In genomic region chr10:108783897-108784296, GRCh38 we compare ENCODE assay signal across 9 cellular contexts.
DNase-seq lines count a peak whose midpoint lies in the region; ATAC-seq, FAIRE-seq and TF ChIP-seq lines count a peak whose summit lies in the region.
"Had no signal": no experiment of that assay in that cellular context is flagged by ENCODE, and none has a peak within 500 bp of the region (broad histone marks: within the 10 kb centered on the region; RNA-seq: fewer than 3 reads in every experiment).

No MANE protein-coding gene starts in this region.

- H3K27me3 Mint-ChIP-seq in T-helper 2 cell treated with Interferon-gamma antibody and Interleukin-4, amounts not matched to agents 5 μg/mL and 100 μg/mL, for 36 hours (ENCODE audit: low read depth), result no peaks in the 10 kb centered on the region
- H3K27me3 Mint-ChIP-seq: stimulated activated naive CD8-positive, alpha-beta T cell treated with anti-CD3 and anti-CD28 coated beads, Interleukin-15, Interleukin-2, amounts not matched to agents 100 ng/mL and 50 ng/mL, for 24 hours had no signal

- no peak overlapping the region for H3K4me2 ChIP-seq in HCT116 (ENCODE audit: low read length)

- H3K79me2 ChIP-seq in HCT116 (ENCODE audit: insufficient read depth, low read length), result no peaks in the 10 kb centered on the region

- no peaks in the 10 kb centered on the region for H3K4me1 Mint-ChIP-seq in T-helper 2 cell treated with Interferon-gamma antibody and Interleukin-4, amounts not matched to agents 5 μg/mL and 100 μg/mL, for 36 hours (ENCODE audit: low read depth)

- no peak overlapping the region for H3K27ac Mint-ChIP-seq in T-helper 2 cell treated with Interferon-gamma antibody and Interleukin-4, amounts not matched to agents 5 μg/mL and 100 μg/mL, for 36 hours
- H3K27ac Mint-ChIP-seq: stimulated activated naive CD8-positive, alpha-beta T cell treated with anti-CD3 and anti-CD28 coated beads, Interleukin-15, Interleukin-2, amounts not matched to agents 100 ng/mL and 50 ng/mL, for 24 hours had no signal

- no peak for TF ChIP-seq POLR2A in HCT116 (IDR thresholded peaks at IDR 0.05; ENCODE audit: borderline replicate concordance, extremely low read depth, insufficient read depth, insufficient read length)
- TF ChIP-seq POLR2A in prostate gland (IDR thresholded peaks at IDR 0.05), result no peak

- no TSS peak for BruUV-seq in HCT116 (replicated peaks; lab: Mats Ljungman, UMichigan)

- H3K9me3 ChIP-seq in HCT116 (ENCODE audit: control insufficient read depth in 1 of 2, insufficient read depth in 1 of 2, low read depth in 1 of 2, low read length in 2 of 2) (peaks cover 39 to 46% of the 10 kb centered on the region in 2 experiments), prostate gland (no peaks in the 10 kb centered on the region)

- H3K4me1 ChIP-seq in HCT116 (ENCODE audit: control insufficient read depth in 1 of 2, insufficient read depth in 2 of 2, low read length in 2 of 2) (no peaks in the 10 kb centered on the region), prostate gland (replicated peaks) (no peaks in the 10 kb centered on the region)

- no peak overlapping the region for H3K9ac ChIP-seq in HCT116 (ENCODE audit: low read length)

- H3K4me3 Mint-ChIP-seq in T-helper 2 cell treated with Interferon-gamma antibody and Interleukin-4, amounts not matched to agents 5 μg/mL and 100 μg/mL, for 36 hours, result no peak overlapping the region
- H3K4me3 Mint-ChIP-seq: stimulated activated naive CD8-positive, alpha-beta T cell treated with anti-CD3 and anti-CD28 coated beads, Interleukin-15, Interleukin-2, amounts not matched to agents 100 ng/mL and 50 ng/mL, for 24 hours had no signal

- H3K27me3 ChIP-seq in HCT116 (ENCODE audit: insufficient read depth, low read length), result no peaks in the 10 kb centered on the region
- H3K27me3 ChIP-seq in bronchial epithelial cell (ENCODE audit: control insufficient read depth, insufficient read depth, low read length), result no peaks in the 10 kb centered on the region
- H3K27me3 ChIP-seq in prostate gland (replicated peaks; ENCODE audit: insufficient read depth), result no peaks in the 10 kb centered on the region

- RAD21 ChIA-PET in HCT116 (lab: Charles Lee; ENCODE audit: low non-redundant PET in 1 of 2, low total read pairs in 2 of 2, uncharacterized antibody in 2 of 2, unreplicated experiment in 2 of 2), result no interaction called here

- TF ChIP-seq CTCF in HCT116 (IDR thresholded peaks at IDR 0.05 in 2 of 3, conservative IDR thresholded peaks at IDR 0.05 in 1 of 3; ENCODE audit: borderline replicate concordance in 1 of 3, insufficient read depth in 1 of 3, low read depth in 2 of 3, low read length in 2 of 3) (peak; percentile 8 to 62 (median 44); a peak in 4 of 6 replicates), bronchial epithelial cell (IDR thresholded peaks at IDR 0.05; ENCODE audit: insufficient read depth, low read length, severe bottlenecking) (peak; percentile 43), prostate gland (IDR thresholded peaks at IDR 0.05) (peak in 2 of 4 experiments; percentile 34 to 39)

- peaks cover 29% of the 10 kb centered on the region for H3K9me3 Mint-ChIP-seq in T-helper 2 cell treated with Interferon-gamma antibody and Interleukin-4, amounts not matched to agents 5 μg/mL and 100 μg/mL, for 36 hours

- TF ChIP-seq RAD21 in HCT116 (IDR thresholded peaks at IDR 0.05; ENCODE audit: low read depth), result peak; percentile 46

- no peaks in the 10 kb centered on the region for H4K20me1 ChIP-seq in HCT116 (ENCODE audit: insufficient read depth)

- 85% methylated on average over 1 of the region's 1 CpG for WGBS in prostate gland

- H3K27ac ChIP-seq in HCT116 (ENCODE audit: low read depth, low read length) (no peak overlapping the region), prostate gland (no peak overlapping the region)

- no peaks in the 10 kb centered on the region for H3K9me2 ChIP-seq in HCT116 (ENCODE audit: insufficient read depth)

- no peak overlapping the region for H3K4me3 ChIP-seq in HCT116 (replicated peaks in 1 of 2; ENCODE audit: low read depth in 1 of 2, low read length in 2 of 2)
- no peak overlapping the region for H3K4me3 ChIP-seq in bronchial epithelial cell (ENCODE audit: low read depth, low read length)
- H3K4me3 ChIP-seq in prostate gland, result no peak overlapping the region

- ATAC-seq in HCT116, result peak; percentile 69

- H3K36me3 ChIP-seq in HCT116 (ENCODE audit: control insufficient read depth in 1 of 2, insufficient read depth in 2 of 2, low read length in 2 of 2), result no peaks in the 10 kb centered on the region
- no peaks in the 10 kb centered on the region for H3K36me3 ChIP-seq in bronchial epithelial cell (ENCODE audit: control insufficient read depth, insufficient read depth, low read length)
- H3K36me3 ChIP-seq in prostate gland, result no peaks in the 10 kb centered on the region

- no peaks in the 10 kb centered on the region for H3K36me3 Mint-ChIP-seq in T-helper 2 cell treated with Interferon-gamma antibody and Interleukin-4, amounts not matched to agents 5 μg/mL and 100 μg/mL, for 36 hours (ENCODE audit: low read depth)

- CTCF ChIA-PET in HCT116 (lab: Charles Lee), result no interaction called here

- POLR2A ChIA-PET in HCT116 (lab: Charles Lee), result no interaction called here

- DNase-seq in stimulated activated CD4-positive, alpha-beta T cell treated with anti-CD3 and anti-CD28 coated beads, Interleukin-12 subunit alpha, Interleukin-12 subunit beta, amount 100 ng/mL, for 48 hours (ENCODE audit: low read depth in 2 of 3, low spot score in 1 of 3), result peak in 2 of 3 donors; percentile 3 to 8
- no peak for DNase-seq in stimulated activated CD4-positive, alpha-beta T cell treated with anti-CD3 and anti-CD28 coated beads, Interleukin-4, amount 100 ng/mL, for 1 hour
- DNase-seq in HCT116 (ENCODE audit: low read depth, low spot score) (peak; percentile 39), NAMALWA (ENCODE audit: low spot score) (peak; percentile 75), bronchial epithelial cell (ENCODE audit: low read depth) (peak; percentile 39), prostate gland (ENCODE audit: low spot score) (peak; percentile 14)
- no peak for DNase-seq in T-helper 2 cell treated with Interferon-gamma antibody and Interleukin-4, amounts not matched to agents 5 μg/mL and 100 μg/mL, for 36 hours (ENCODE audit: low spot score)
- DNase-seq in activated naive CD4-positive, alpha-beta T cell (lab: John Stamatoyannopoulos, UW), result no peak

- intact Hi-C loops in HCT116 (cut with micrococcal nuclease), result no loop called here
- intact Hi-C loops in prostate gland (cut with DNase I), result no loop called here

- H2AFZ ChIP-seq in HCT116 (ENCODE audit: low read depth, low read length, poor library complexity, severe bottlenecking), result no peak overlapping the region

- FAIRE-seq in bronchial epithelial cell (lab: Jason Lieb, UNC), result no peak

TF ChIP-seq in HCT116, 20 proteins besides CTCF, POLR2A, EP300 and RAD21 (continues in another document):
- TF ChIP-seq ATF3 (IDR thresholded peaks at IDR 0.05) (no peak), REST (IDR thresholded peaks at IDR 0.05; ENCODE audit: low read depth) (no peak), ZNF274 (IDR thresholded peaks at IDR 0.05; ENCODE audit: low read depth, low read length) (no peak), CEBPB (IDR thresholded peaks at IDR 0.05; ENCODE audit: low read depth) (no peak), YY1 (IDR thresholded peaks at IDR 0.05; ENCODE audit: extremely low read depth, insufficient replicate concordance, low read depth, low read length) (no peak), MAX (IDR thresholded peaks at IDR 0.05) (no peak), EZH2 (IDR thresholded peaks at IDR 0.05) (no peak), POLR2AphosphoS5 (IDR thresholded peaks at IDR 0.05; ENCODE audit: low read depth, low read length) (no peak)

Comparison
In these comparisons a context has a peak if more than half of its experiments do, and no peak if none do; other contexts are left out.
1. DNase-seq: peak in stimulated activated CD4-positive, alpha-beta T cell treated with anti-CD3 and anti-CD28 coated beads, Interleukin-12 subunit alpha, Interleukin-12 subunit beta, amount 100 ng/mL, for 48 hours (2 of 3), HCT116 (single experiment), NAMALWA (single experiment), bronchial epithelial cell (single experiment) and prostate gland (single experiment); none in stimulated activated CD4-positive, alpha-beta T cell treated with anti-CD3 and anti-CD28 coated beads, Interleukin-4, amount 100 ng/mL, for 1 hour (single experiment), T-helper 2 cell treated with Interferon-gamma antibody and Interleukin-4, amounts not matched to agents 5 μg/mL and 100 μg/mL, for 36 hours (single experiment) and activated naive CD4-positive, alpha-beta T cell (0 of 4).